13 cellular contexts compared by ENCODE assay signal in genomic region chr2:96091711-96092579, GRCh38. TPM values are rescaled to one million over a fixed set of nuclear protein-coding genes. Genes with fewer than 3 reads are reported as not detected.
DNase-seq lines count a peak whose midpoint lies in the region; ATAC-seq, FAIRE-seq and TF ChIP-seq lines count a peak whose summit lies in the region.
"Had no signal": no experiment of that assay in that cellular context is flagged by ENCODE, and none has a peak within 500 bp of the region (broad histone marks: within the 10 kb centered on the region; RNA-seq: fewer than 3 reads in every experiment).

No MANE protein-coding gene starts in this region.

- H2BK5ac ChIP-seq in neuronal stem cell (ENCODE audit: low read length): peak overlapping the region; percentile 61

- no peak for ATAC-seq in stimulated activated memory B cell treated with anti-CD40 and anti-IgM and Interleukin-4, amounts not matched to agents 10 μg/mL and 1 μg/mL and 100 μg/mL, for 72 hours
- ATAC-seq in HG02642 (IDR thresholded peaks at IDR 0.05; ENCODE audit: poor library complexity, unreplicated experiment) (no peak), HG02981 (IDR thresholded peaks at IDR 0.05; ENCODE audit: unreplicated experiment) (no peak)
- ATAC-seq: left lung had no signal

- H3K14ac ChIP-seq in neuronal stem cell (ENCODE audit: low read length): no peak overlapping the region

- peak overlapping the region; percentile 73 for H2AK5ac ChIP-seq in neuronal stem cell (ENCODE audit: low read depth, low read length)

- no peak overlapping the region for H3K4me3 Mint-ChIP-seq in stimulated activated memory B cell treated with anti-CD40 and anti-IgM and Interleukin-4, amounts not matched to agents 10 μg/mL and 1 μg/mL and 100 μg/mL, for 72 hours
- H3K4me3 Mint-ChIP-seq: central memory CD8-positive, alpha-beta T cell had no signal

- H3K27me3 Mint-ChIP-seq in stimulated activated memory B cell treated with anti-CD40 and anti-IgM and Interleukin-4, amounts not matched to agents 10 μg/mL and 1 μg/mL and 100 μg/mL, for 72 hours: peaks cover 18% of the 10 kb centered on the region

- H4K91ac ChIP-seq in neuronal stem cell (ENCODE audit: low read depth, low read length, poor library complexity): no peak overlapping the region

- H3K79me1 ChIP-seq in neuronal stem cell (ENCODE audit: low read depth, low read length): no peaks in the 10 kb centered on the region

- no peak overlapping the region for H3K23ac ChIP-seq in neuronal stem cell (ENCODE audit: low read depth, low read length, poor library complexity)

- H3K4ac ChIP-seq in neuronal stem cell (ENCODE audit: low read length): no peak overlapping the region

- H3K27me3 ChIP-seq in H7 (ENCODE audit: control insufficient read depth, insufficient read depth, low read length): no peaks in the 10 kb centered on the region
- peaks cover 11% of the 10 kb centered on the region for H3K27me3 ChIP-seq in bronchial epithelial cell (ENCODE audit: control insufficient read depth, insufficient read depth, low read length)
- peaks cover 0 to 4% (median 0%) of the 10 kb centered on the region in 3 experiments for H3K27me3 ChIP-seq in neuronal stem cell (ENCODE audit: control insufficient read depth in 3 of 3, insufficient read depth in 3 of 3, low read depth in 1 of 3, low read length in 3 of 3)

- no peak overlapping the region for H4K8ac ChIP-seq in neuronal stem cell (ENCODE audit: low read depth, low read length)

- peaks cover 0 to 3% of the 10 kb centered on the region in 2 donors for H3K9me3 ChIP-seq in neuronal stem cell (replicated peaks in 1 of 2; ENCODE audit: control insufficient read depth in 2 of 2, insufficient read depth in 1 of 2, low read depth in 1 of 2, low read length in 2 of 2)
- H3K9me3 ChIP-seq: A549, left lung, psoas muscle had no signal

- H3K4me2 ChIP-seq in neuronal stem cell (ENCODE audit: insufficient read depth, low read length, poor library complexity, severe bottlenecking): no peak overlapping the region

- no peak overlapping the region for H3K27ac Mint-ChIP-seq in stimulated activated memory B cell treated with anti-CD40 and anti-IgM and Interleukin-4, amounts not matched to agents 10 μg/mL and 1 μg/mL and 100 μg/mL, for 72 hours

- no peaks in the 10 kb centered on the region for H3K4me1 Mint-ChIP-seq in stimulated activated memory B cell treated with anti-CD40 and anti-IgM and Interleukin-4, amounts not matched to agents 10 μg/mL and 1 μg/mL and 100 μg/mL, for 72 hours
- H3K4me1 Mint-ChIP-seq: central memory CD8-positive, alpha-beta T cell had no signal

- H3K4me1 ChIP-seq in neuronal stem cell (ENCODE audit: control insufficient read depth in 2 of 2, insufficient read depth in 1 of 2, low read depth in 1 of 2, low read length in 2 of 2): peaks cover 0 to 17% of the 10 kb centered on the region in 2 donors
- H3K4me1 ChIP-seq: left lung, psoas muscle had no signal

- H3K9ac ChIP-seq in neuronal stem cell (ENCODE audit: low read depth, low read length, poor library complexity): no peak overlapping the region

- H3K9me3 Mint-ChIP-seq in stimulated activated memory B cell treated with anti-CD40 and anti-IgM and Interleukin-4, amounts not matched to agents 10 μg/mL and 1 μg/mL and 100 μg/mL, for 72 hours: no peaks in the 10 kb centered on the region
- H3K9me3 Mint-ChIP-seq: central memory CD8-positive, alpha-beta T cell had no signal

- no peaks in the 10 kb centered on the region for H3K36me3 ChIP-seq in H7 (replicated peaks; ENCODE audit: control insufficient read depth, insufficient read depth, low read length)
- H3K36me3 ChIP-seq in bronchial epithelial cell (ENCODE audit: control insufficient read depth, insufficient read depth, low read length): no peaks in the 10 kb centered on the region
- H3K36me3 ChIP-seq in neuronal stem cell (replicated peaks in 1 of 2; ENCODE audit: control insufficient read depth in 2 of 2, insufficient read depth in 2 of 2, low read length in 2 of 2): no peaks in the 10 kb centered on the region
- H3K36me3 ChIP-seq: left lung had no signal

- H2BK15ac ChIP-seq in neuronal stem cell (ENCODE audit: low read length): peak overlapping the region; percentile 84

- no CpG with 5 or more reads among the region's 18 CpGs for WGBS in neuronal stem cell (ENCODE audit: extremely low coverage in 2 of 2, insufficient read length in 2 of 2, insufficient replicate concordance in 1 of 2), 2 donors

- no peak overlapping the region for H3K27ac ChIP-seq in neuronal stem cell (replicated peaks; ENCODE audit: low read length)
- H3K27ac ChIP-seq: A549, left lung, psoas muscle had no signal

- peak in 2 of 3 experiments; percentile 3 to 60 for DNase-seq in NCI-H1417 (lab: John Stamatoyannopoulos, UW)
- no peak for DNase-seq in NCI-H1417 treated with DMSO at 0.1 percent for 48 hours (lab: John Stamatoyannopoulos, UW)
- DNase-seq in H7: peak; percentile 76
- peak; percentile 14 for DNase-seq in bronchial epithelial cell (ENCODE audit: low read depth)
- DNase-seq in neuronal stem cell (ENCODE audit: low spot score): no peak

- H3K4me3 ChIP-seq in H7 (ENCODE audit: insufficient read depth, low read depth, low read length) (no peak overlapping the region), bronchial epithelial cell (ENCODE audit: low read depth, low read length) (no peak overlapping the region), neuronal stem cell (ENCODE audit: low read length in 2 of 2) (no peak overlapping the region)
- H3K4me3 ChIP-seq: A549, left lung, psoas muscle had no signal

- no peak overlapping the region for H2BK120ac ChIP-seq in neuronal stem cell (ENCODE audit: low read depth, low read length)

- no peaks in the 10 kb centered on the region for H3K36me3 Mint-ChIP-seq in stimulated activated memory B cell treated with anti-CD40 and anti-IgM and Interleukin-4, amounts not matched to agents 10 μg/mL and 1 μg/mL and 100 μg/mL, for 72 hours

- no peak for FAIRE-seq in bronchial epithelial cell (lab: Jason Lieb, UNC)
- FAIRE-seq: A549, G401.6 had no signal

- no peak overlapping the region for H2BK12ac ChIP-seq in neuronal stem cell (ENCODE audit: low read length)

- H3K18ac ChIP-seq in neuronal stem cell (ENCODE audit: low read length): peak overlapping the region; percentile 53

- TF ChIP-seq CTCF in bronchial epithelial cell (IDR thresholded peaks at IDR 0.05; ENCODE audit: insufficient read depth, low read length, severe bottlenecking): no peak

- no peak overlapping the region for H2AFZ ChIP-seq in neuronal stem cell (ENCODE audit: low read length)

RNA-seq across cellular contexts. Expression of gene ADRA2B, which starts 24.4 kb away (rescaled TPM):
- 1.6 and 1.9 TPM in 2 replicates for total RNA-seq in H7 (2014; rRNA removed; shearing (Covaris generic))
- total RNA-seq in bronchial epithelial cell: not detected in 2 replicates
- 3.6 TPM for polyA plus RNA-seq in neuronal stem cell (2013, experiment 1 of 2)
- polyA plus RNA-seq in neuronal stem cell (2013, experiment 2 of 2): 3.7 TPM

RNA-seq across cellular contexts. Expression of gene ASTL, which starts 46.4 kb away (rescaled TPM):
- not detected in 2 replicates for total RNA-seq in H7 (2014; rRNA removed; shearing (Covaris generic))
- 0.13 TPM in 1 of 2 replicates, not detected in the other for total RNA-seq in bronchial epithelial cell
- polyA plus RNA-seq in neuronal stem cell (2013, experiment 1 of 2): not detected
- polyA plus RNA-seq in neuronal stem cell (2013, experiment 2 of 2): 0.04 TPM
- total RNA-seq: left lung, psoas muscle had no signal
- polyA plus RNA-seq: A549 had no signal

RNA-seq across cellular contexts. Expression of gene DUSP2, which starts 53.3 kb away (rescaled TPM):
- total RNA-seq in H7 (2014; rRNA removed; shearing (Covaris generic)): 2.0 and 3.6 TPM in 2 replicates
- 1.8 and 5.3 TPM in 2 replicates for total RNA-seq in bronchial epithelial cell
- polyA plus RNA-seq in neuronal stem cell (2013, experiment 1 of 2): 0.59 TPM
- polyA plus RNA-seq in neuronal stem cell (2013, experiment 2 of 2): 0.58 TPM

RNA-seq across cellular contexts. Expression of gene GPAT2, which starts 57.2 kb away (rescaled TPM):
- 0.14 and 0.44 TPM in 2 replicates for total RNA-seq in H7 (2014; rRNA removed; shearing (Covaris generic))
- 0.26 and 0.79 TPM in 2 replicates for total RNA-seq in bronchial epithelial cell
- 0.03 TPM for polyA plus RNA-seq in neuronal stem cell (2013, experiment 1 of 2)
- polyA plus RNA-seq in neuronal stem cell (2013, experiment 2 of 2): 0.03 TPM
- polyA plus RNA-seq: A549 had no signal

Comparison
In these comparisons a context has a peak if more than half of its experiments do, and no peak if none do; other contexts are left out.
1. DNase-seq: peak in NCI-H1417 (2 of 3), H7 (single experiment) and bronchial epithelial cell (single experiment); none in NCI-H1417 treated with DMSO at 0.1 percent for 48 hours (single experiment) and neuronal stem cell (single experiment).